Comparison of ENCODE assay signal across 18 cellular contexts in the genomic region with DNA sequence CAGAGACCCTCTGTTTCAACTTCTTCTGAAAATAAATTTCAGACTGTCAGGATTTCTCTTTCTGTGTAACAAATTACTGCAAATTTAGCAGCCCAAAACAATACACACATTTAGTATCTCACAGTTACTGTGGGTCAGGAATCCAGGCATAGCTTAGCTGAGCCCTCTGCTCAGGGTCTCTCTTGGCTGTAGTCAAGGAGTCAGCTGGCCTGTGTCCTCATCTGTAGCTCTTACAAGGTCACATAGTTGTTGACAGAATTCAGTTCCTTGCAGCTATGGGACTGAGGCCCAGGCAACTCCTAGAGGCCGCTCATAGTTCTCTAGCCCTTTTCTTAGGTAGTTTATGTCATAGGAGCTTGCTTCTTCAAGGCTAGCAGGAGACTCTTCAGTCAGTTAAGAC. TPM values are rescaled to one million over a fixed set of nuclear protein-coding genes. Genes with fewer than 3 reads are reported as not detected.
DNase-seq lines count a peak whose midpoint lies in the region; ATAC-seq and TF ChIP-seq lines count a peak whose summit lies in the region.
"Had no signal": no experiment of that assay in that cellular context is flagged by ENCODE, and none has a peak within 500 bp of the region (broad histone marks: within the 10 kb centered on the region; RNA-seq: fewer than 3 reads in every experiment).

No MANE protein-coding gene starts in this region.

- in situ Hi-C loops in gastrocnemius medialis (cut with MboI; ENCODE audit: low sequenced_read_pairs in 4 of 4): no loop called here

- H3K9me3 Mint-ChIP-seq in dendritic cell treated with granulocyte-macrophage colony-stimulating factor and Interleukin-4, amounts not matched to agents 40 ng/mL and 50 ng/mL, for 4 days: no peaks in the 10 kb centered on the region
- H3K9me3 Mint-ChIP-seq: activated T-helper 17 cell treated with anti-CD3 and anti-CD28 coated beads, Interleukin-2, amount 50 U/mL, for 72 hours; natural killer cell had no signal

- peak overlapping the region; percentile 58 to 78 (median 66) for H3K27ac ChIP-seq in gastrocnemius medialis

- intact Hi-C loops in dendritic cell treated with granulocyte-macrophage colony-stimulating factor and Interleukin-4, amounts not matched to agents 40 ng/mL and 50 ng/mL, for 4 days (cut with micrococcal nuclease): no loop called here
- intact Hi-C loops in gastrocnemius medialis (cut with DNase I; ENCODE audit: low total_unique reads): no loop called here

- no peak for TF ChIP-seq CTCF in gastrocnemius medialis (IDR thresholded peaks at IDR 0.05 in 4 of 5, conservative IDR thresholded peaks at IDR 0.05 in 1 of 5)

- no peaks in the 10 kb centered on the region for H3K9me3 ChIP-seq in gastrocnemius medialis

- H3K4me3 Mint-ChIP-seq in dendritic cell treated with granulocyte-macrophage colony-stimulating factor and Interleukin-4, amounts not matched to agents 40 ng/mL and 50 ng/mL, for 4 days: no peak overlapping the region
- H3K4me3 Mint-ChIP-seq: activated T-helper 17 cell treated with anti-CD3 and anti-CD28 coated beads, Interleukin-2, amount 50 U/mL, for 72 hours; natural killer cell had no signal

- H3K36me3 ChIP-seq in gastrocnemius medialis: no peaks in the 10 kb centered on the region

- H3K27me3 ChIP-seq in gastrocnemius medialis: no peaks in the 10 kb centered on the region

- peaks cover 68 to 71% of the 10 kb centered on the region in 2 donors for H3K4me1 ChIP-seq in gastrocnemius medialis

- no peak overlapping the region for H3K4me3 ChIP-seq in gastrocnemius medialis
- H3K4me3 ChIP-seq: lung had no signal

- no peaks in the 10 kb centered on the region for H3K27me3 Mint-ChIP-seq in dendritic cell treated with granulocyte-macrophage colony-stimulating factor and Interleukin-4, amounts not matched to agents 40 ng/mL and 50 ng/mL, for 4 days
- H3K27me3 Mint-ChIP-seq: activated T-helper 17 cell treated with anti-CD3 and anti-CD28 coated beads, Interleukin-2, amount 50 U/mL, for 72 hours had no signal

- peaks cover 39% of the 10 kb centered on the region for H3K4me1 Mint-ChIP-seq in dendritic cell treated with granulocyte-macrophage colony-stimulating factor and Interleukin-4, amounts not matched to agents 40 ng/mL and 50 ng/mL, for 4 days (ENCODE audit: low read depth)

- ATAC-seq in HG03135 (IDR thresholded peaks at IDR 0.05; ENCODE audit: unreplicated experiment): peak; percentile 6
- ATAC-seq in gastrocnemius medialis: peak in 1 of 2 donors; percentile 59
- ATAC-seq: natural killer cell had no signal

- peaks cover 34% of the 10 kb centered on the region for H3K36me3 Mint-ChIP-seq in dendritic cell treated with granulocyte-macrophage colony-stimulating factor and Interleukin-4, amounts not matched to agents 40 ng/mL and 50 ng/mL, for 4 days (ENCODE audit: low read depth)
- H3K36me3 Mint-ChIP-seq: natural killer cell had no signal

- TF ChIP-seq POLR2A in gastrocnemius medialis (IDR thresholded peaks at IDR 0.05): no peak

- DNase-seq in left kidney (ENCODE audit: low read depth, low spot score): peak; percentile 43
- DNase-seq in gastrocnemius medialis: no peak
- no peak for DNase-seq in NCI-H524 (lab: John Stamatoyannopoulos, UW)
- DNase-seq in NCI-H748 (lab: John Stamatoyannopoulos, UW; ENCODE audit: unreplicated experiment): no peak
- DNase-seq in activated CD8-positive, alpha-beta memory T cell treated with anti-CD3 and anti-CD28 coated beads, Interleukin-2, amount 50 U/mL, for 4 hours: no peak
- no peak for DNase-seq in SKM-1 (lab: John Stamatoyannopoulos, UW; ENCODE audit: unreplicated experiment)
- DNase-seq: cerebellar nuclear complex, EL, foreskin fibroblast, IMR-90, natural killer cell, NCI-H2029 treated with DMSO at 0.1 percent for 48 hours, NCI-H524 treated with DMSO at 0.1 percent for 48 hours, T-helper 2 cell had no signal

- H3K27ac Mint-ChIP-seq in dendritic cell treated with granulocyte-macrophage colony-stimulating factor and Interleukin-4, amounts not matched to agents 40 ng/mL and 50 ng/mL, for 4 days: peak overlapping the region; percentile 16

RNA-seq across cellular contexts. Expression of a gene that starts 51.8 kb away (rescaled TPM):
- total RNA-seq in gastrocnemius medialis: 10 to 100 TPM; 25.1 to 42.1 (median 34.7) TPM

RNA-seq across cellular contexts. Expression of a gene that starts 52.0 kb away (rescaled TPM):
- total RNA-seq in gastrocnemius medialis: 1,000 to 10,000 TPM; 1,370 to 1,628 (median 1,557) TPM

RNA-seq across cellular contexts. Expression of a gene that starts 59.2 kb away (rescaled TPM):
- total RNA-seq in gastrocnemius medialis: 100 to 1,000 TPM in 2 of 4 donors, 10 to 100 TPM in 2; 54.8 to 153 (median 109) TPM
